ENCODE assay signal across 1 cellular context in genomic region chr3:43994594-43995077, GRCh38.
TF ChIP-seq lines count a peak whose summit lies in the region.

No MANE protein-coding gene starts in this region.

TF ChIP-seq in IMR-90, 13 proteins besides CTCF, POLR2A, EP300 and RAD21 (continued from another document):
- TF ChIP-seq, protein P1, sequence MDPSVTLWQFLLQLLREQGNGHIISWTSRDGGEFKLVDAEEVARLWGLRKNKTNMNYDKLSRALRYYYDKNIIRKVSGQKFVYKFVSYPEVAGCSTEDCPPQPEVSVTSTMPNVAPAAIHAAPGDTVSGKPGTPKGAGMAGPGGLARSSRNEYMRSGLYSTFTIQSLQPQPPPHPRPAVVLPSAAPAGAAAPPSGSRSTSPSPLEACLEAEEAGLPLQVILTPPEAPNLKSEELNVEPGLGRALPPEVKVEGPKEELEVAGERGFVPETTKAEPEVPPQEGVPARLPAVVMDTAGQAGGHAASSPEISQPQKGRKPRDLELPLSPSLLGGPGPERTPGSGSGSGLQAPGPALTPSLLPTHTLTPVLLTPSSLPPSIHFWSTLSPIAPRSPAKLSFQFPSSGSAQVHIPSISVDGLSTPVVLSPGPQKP (IDR thresholded peaks at IDR 0.05; ENCODE audit: borderline replicate concordance, low read depth, low read length), result no peak
- TF ChIP-seq CEBPB (IDR thresholded peaks at IDR 0.05; ENCODE audit: low read depth, low read length), result no peak
- TF ChIP-seq NFE2L2 (IDR thresholded peaks at IDR 0.05; ENCODE audit: low read depth, low read length), result no peak
- TF ChIP-seq BHLHE40 (IDR thresholded peaks at IDR 0.05; ENCODE audit: low read depth, low read length), result no peak
